ENCODE assay signal across 27 cellular contexts in genomic region chr4:104589264-104589868, GRCh38.
DNase-seq lines count a peak whose midpoint lies in the region; ATAC-seq, FAIRE-seq and TF ChIP-seq lines count a peak whose summit lies in the region.
"Had no signal": no experiment of that assay in that cellular context is flagged by ENCODE, and none has a peak within 500 bp of the region (broad histone marks: within the 10 kb centered on the region; RNA-seq: fewer than 3 reads in every experiment).

No MANE protein-coding gene starts in this region.

- no peak for TF ChIP-seq CTCF in fibroblast of villous mesenchyme (IDR thresholded peaks at IDR 0.05; ENCODE audit: insufficient read depth, low read depth, low read length)

- H3K9me3 ChIP-seq in T-helper 17 cell (ENCODE audit: control insufficient read depth, low read length, poor library complexity, severe bottlenecking): no peaks in the 10 kb centered on the region
- H3K9me3 ChIP-seq: colonic mucosa, right lobe of liver, SJCRH30, stomach, tibial nerve had no signal

- H3K4me3 ChIP-seq in fibroblast of villous mesenchyme (ENCODE audit: low read depth, low read length): no peak overlapping the region
- H3K4me3 ChIP-seq: colonic mucosa, right lobe of liver, SJCRH30, stomach, tibial nerve had no signal

- H3K27ac Mint-ChIP-seq in T-helper 17 cell: no peak overlapping the region
- H3K27ac Mint-ChIP-seq: B cell, T-cell had no signal

- no peaks in the 10 kb centered on the region for H3K36me3 Mint-ChIP-seq in T-helper 17 cell (ENCODE audit: low read depth)
- H3K36me3 Mint-ChIP-seq: T-cell had no signal

- peaks cover 5% of the 10 kb centered on the region for H3K27me3 Mint-ChIP-seq in T-helper 17 cell

- FAIRE-seq in GM12892 (lab: Jason Lieb, UNC): no peak
- FAIRE-seq: A204.1, bronchial epithelial cell, H1, HepG2, kidney had no signal

- H3K4me3 Mint-ChIP-seq in T-helper 17 cell: no peak overlapping the region
- H3K4me3 Mint-ChIP-seq: B cell, T-cell had no signal

- H3K4me1 Mint-ChIP-seq in T-helper 17 cell: peaks cover 9% of the 10 kb centered on the region
- H3K4me1 Mint-ChIP-seq: B cell had no signal

- no peak for ATAC-seq in T-helper 17 cell
- no peak for ATAC-seq in HG03039 (IDR thresholded peaks at IDR 0.05; ENCODE audit: unreplicated experiment)
- ATAC-seq: HepG2, Panc1, T-cell had no signal

- DNase-seq in COLO668 (lab: John Stamatoyannopoulos, UW; ENCODE audit: unreplicated experiment): peak; percentile 33
- peak; percentile 67 for DNase-seq in NCI-H1417 treated with DMSO at 0.1 percent for 48 hours (lab: John Stamatoyannopoulos, UW)
- peak; percentile 85 for DNase-seq in NCI-H345 treated with DMSO at 0.1 percent for 48 hours (lab: John Stamatoyannopoulos, UW; ENCODE audit: unreplicated experiment)
- DNase-seq in fibroblast of villous mesenchyme (ENCODE audit: low read depth): peak; percentile 9
- no peak for DNase-seq in T-helper 17 cell
- no peak for DNase-seq in NK-92 treated with Interleukin-12 subunit alpha and Interleukin-12 subunit beta, amount 100 ng/mL, for 24 hours (lab: John Stamatoyannopoulos, UW)
- no peak for DNase-seq in GM12892 (ENCODE audit: insufficient read length)
- DNase-seq: activated CD4-positive, alpha-beta T cell treated with anti-CD3 and anti-CD28 coated beads for 1 hour; activated naive CD4-positive, alpha-beta T cell treated with Interleukin-2 at 50 U/mL for 16 hours; activated T-cell treated with anti-CD3 and anti-CD28 coated beads, Interleukin-2, amount 50 U/mL, for 1 hour; amniotic stem cell; colonic mucosa; kidney; NCI-H1694 treated with DMSO at 0.1 percent for 48 hours; right lobe of liver; SJCRH30; stimulated activated CD4-positive, alpha-beta T cell treated with anti-CD3 and anti-CD28 coated beads, Interleukin-15, amount 100 ng/mL, for 24 hours; stomach; T-cell had no signal

- TF ChIP-seq POLR2A in GM12892 (IDR thresholded peaks at IDR 0.05; ENCODE audit: low read depth, low read length): no peak

Comparison
In these comparisons a context has a peak if more than half of its experiments do, and no peak if none do; other contexts are left out.
1. DNase-seq: peak in COLO668 (single experiment), NCI-H1417 treated with DMSO at 0.1 percent for 48 hours (single experiment), NCI-H345 treated with DMSO at 0.1 percent for 48 hours (single experiment) and fibroblast of villous mesenchyme (single experiment); none in T-helper 17 cell (0 of 3), NK-92 treated with Interleukin-12 subunit alpha and Interleukin-12 subunit beta, amount 100 ng/mL, for 24 hours (single experiment) and GM12892 (single experiment).